Comparison of ENCODE assay signal across 8 cellular contexts in genomic region chr7:99472561-99473314, GRCh38. TPM values are rescaled to one million over a fixed set of nuclear protein-coding genes. Genes with fewer than 3 reads are reported as not detected.
DNase-seq lines count a peak whose midpoint lies in the region; ATAC-seq lines count a peak whose summit lies in the region.

Gene ZNF789 (plus strand): TSS chr7:99472890. CDS start chr7:99476457, 3,567 bp downstream.

- no peaks in the 10 kb centered on the region for H3K36me3 ChIP-seq in effector memory CD4-positive, alpha-beta T cell (ENCODE audit: control insufficient read depth, insufficient read depth, low read length)

- H3K4me1 ChIP-seq in effector memory CD4-positive, alpha-beta T cell (ENCODE audit: control insufficient read depth, insufficient read depth, low read length, poor library complexity, severe bottlenecking) = no peaks in the 10 kb centered on the region

- peak; percentile 97 for ATAC-seq in GM21360 (IDR thresholded peaks at IDR 0.05; ENCODE audit: unreplicated experiment)

- H3K9me3 ChIP-seq in effector memory CD4-positive, alpha-beta T cell (ENCODE audit: control insufficient read depth, low read length) = no peaks in the 10 kb centered on the region

- DNase-seq in COLO668 (lab: John Stamatoyannopoulos, UW; ENCODE audit: unreplicated experiment) = peak; percentile 98
- DNase-seq in HT1080 (ENCODE audit: low read depth) = peak; percentile 96
- DNase-seq in NOMO-1 treated with DMSO at 0.1 percent for 48 hours (lab: John Stamatoyannopoulos, UW; ENCODE audit: unreplicated experiment) = peak; percentile 99
- peak; percentile 96 to 97 for DNase-seq in activated CD8-positive, alpha-beta memory T cell treated with anti-CD3 and anti-CD28 coated beads for 4 hours (ENCODE audit: low read depth in 2 of 2)
- peak; percentile 92 to 98 (median 97) for DNase-seq in effector memory CD4-positive, alpha-beta T cell
- DNase-seq in medulla oblongata (ENCODE audit: extremely low spot score) = peak; percentile 98
- peak; percentile 97 for DNase-seq in stimulated activated CD8-positive, alpha-beta memory T cell treated with anti-CD3 and anti-CD28 coated beads, Interleukin-12 subunit alpha, Interleukin-12 subunit beta, amount 100 ng/mL, for 1 hour (ENCODE audit: low read depth)

- H3K4me3 ChIP-seq in effector memory CD4-positive, alpha-beta T cell (ENCODE audit: insufficient read depth, low read depth, low read length, poor library complexity, severe bottlenecking) = peak within 1 kb of the TSS; percentile 84

- no peaks in the 10 kb centered on the region for H3K27me3 ChIP-seq in effector memory CD4-positive, alpha-beta T cell (replicated peaks; ENCODE audit: control insufficient read depth, insufficient read depth, low read length, poor library complexity, severe bottlenecking)

- H3K27ac ChIP-seq in effector memory CD4-positive, alpha-beta T cell (ENCODE audit: insufficient read depth, low read length, poor library complexity, severe bottlenecking) = peak within 1 kb of the TSS; percentile 73

RNA-seq across cellular contexts. Expression of gene ZNF789, which starts in this region (rescaled TPM):
- total RNA-seq in HT1080 (2014; rRNA removed; shearing (Covaris generic)) = 7.3 and 9.9 TPM in 2 replicates
- 4.5 and 5.7 TPM in 2 replicates for polyA plus RNA-seq in HT1080 (2015; cell fraction: cytosol; rRNA removed)
- polyA plus RNA-seq in HT1080 (2015; cell fraction: nucleus; rRNA removed) = 14.4 and 20.9 TPM in 2 replicates

Comparison
In these comparisons a context has a peak if more than half of its experiments do, and no peak if none do; other contexts are left out.
1. Peak in every context shown above with its lines: DNase-seq, ATAC-seq, H3K4me3 ChIP-seq and H3K27ac ChIP-seq.